In genomic region chr19:51799311-51799997, GRCh38 we compare ENCODE assay signal across 1 cellular context.
TF ChIP-seq lines count a peak whose summit lies in the region.

No MANE protein-coding gene starts in this region.

TF ChIP-seq in K562, 482 proteins besides CTCF, POLR2A, EP300 and RAD21 (continued from another document and continues in another):
- TF ChIP-seq CLOCK (CRISPR knock-in tag; IDR thresholded peaks at IDR 0.05; ENCODE audit: borderline replicate concordance), result peak; percentile 33
- peak; percentile 60; the same call in 1 of the 2 replicates for TF ChIP-seq ETV5 (CRISPR knock-in tag; IDR thresholded peaks at IDR 0.05; ENCODE audit: low read depth)
- TF ChIP-seq ARID3B (CRISPR knock-in tag; IDR thresholded peaks at IDR 0.05; ENCODE audit: borderline replicate concordance), result 0 out of 2 replicates have a peak, but pooled peaks have one; percentile 20
- peak; percentile 55; the same call in 1 of the 2 replicates for TF ChIP-seq NFRKB (IDR thresholded peaks at IDR 0.05; ENCODE audit: low read depth)
- peak in 1 of 2 experiments; percentile 58; a peak in 1 of 3 replicates for TF ChIP-seq CBX3 (IDR thresholded peaks at IDR 0.05; ENCODE audit: borderline replicate concordance in 1 of 2, low read length in 2 of 2)
- peak; percentile 73; the same call in 1 of the 2 replicates for TF ChIP-seq SMARCA4 (IDR thresholded peaks at IDR 0.05)
- TF ChIP-seq YY1 (IDR thresholded peaks at IDR 0.05; ENCODE audit: borderline replicate concordance in 1 of 3, control insufficient read depth in 1 of 3, extremely low read depth in 1 of 3, insufficient read depth in 3 of 3, insufficient read length in 1 of 3, insufficient replicate concordance in 2 of 3, low read depth in 1 of 3, low read length in 2 of 3), result peak in 2 of 3 experiments; percentile 30 to 85
- 0 out of 2 replicates have a peak, but pooled peaks have one; percentile 23 for TF ChIP-seq POLR2AphosphoS5 (IDR thresholded peaks at IDR 0.05; ENCODE audit: control insufficient read depth, insufficient read depth, low read depth, low read length)
- no peak for TF ChIP-seq MYC (IDR thresholded peaks at IDR 0.05; ENCODE audit: low read depth, low read length)
- 0 out of 2 replicates have a peak, but pooled peaks have one; percentile 20 for TF ChIP-seq MYC (CRISPR knock-in tag; IDR thresholded peaks at IDR 0.05; ENCODE audit: borderline replicate concordance, low read depth)
- no peak; the same call in 1 of the 2 replicates for TF ChIP-seq PHF8 (IDR thresholded peaks at IDR 0.05; ENCODE audit: borderline replicate concordance, low read length)
- peak; percentile 8; the same call in 1 of the 2 replicates for TF ChIP-seq RREB1 (CRISPR knock-in tag; IDR thresholded peaks at IDR 0.05)
- peak; percentile 64 for TF ChIP-seq CBFA2T3 (IDR thresholded peaks at IDR 0.05)
- no peak for TF ChIP-seq MTA1 (IDR thresholded peaks at IDR 0.05; ENCODE audit: borderline replicate concordance)
- 0 out of 2 replicates have a peak, but pooled peaks have one; percentile 67 for TF ChIP-seq ZNF57 (CRISPR knock-in tag; IDR thresholded peaks at IDR 0.05)
- peak; percentile 96 for TF ChIP-seq SMAD4 (CRISPR knock-in tag; conservative IDR thresholded peaks at IDR 0.05)
- TF ChIP-seq ZNF134 (CRISPR knock-in tag; conservative IDR thresholded peaks at IDR 0.05), result peak; percentile 20; the same call in 1 of the 2 replicates
- TF ChIP-seq HOXB6 (CRISPR knock-in tag; IDR thresholded peaks at IDR 0.05; ENCODE audit: borderline replicate concordance), result 0 out of 2 replicates have a peak, but pooled peaks have one; percentile 55
- TF ChIP-seq CTCFL (IDR thresholded peaks at IDR 0.05; ENCODE audit: borderline replicate concordance, insufficient read depth, low read depth, low read length, poor library complexity, severe bottlenecking), result no peak
- TF ChIP-seq HDAC1 (IDR thresholded peaks at IDR 0.05), result 0 out of 4 replicates have a peak, but pooled peaks of 1 of the 2 experiments have one; percentile 17
- peak; percentile 30; the same call in 1 of the 2 replicates for TF ChIP-seq TFAP4 (CRISPR knock-in tag; IDR thresholded peaks at IDR 0.05; ENCODE audit: borderline replicate concordance)
- peak; percentile 30; the same call in 1 of the 2 replicates for TF ChIP-seq LCOR (CRISPR knock-in tag; IDR thresholded peaks at IDR 0.05)
- TF ChIP-seq ZNF766 (CRISPR knock-in tag; conservative IDR thresholded peaks at IDR 0.05), result no peak; the same call in 1 of the 2 replicates
- no peak for TF ChIP-seq SAFB2 (IDR thresholded peaks at IDR 0.05; ENCODE audit: borderline replicate concordance, low read depth, low read length, severe bottlenecking)
- TF ChIP-seq ZBTB11 (CRISPR knock-in tag; IDR thresholded peaks at IDR 0.05), result 0 out of 6 replicates have a peak, but pooled peaks of 1 of the 3 experiments have one; percentile 14
- no peak; the same call in 1 of the 2 replicates for TF ChIP-seq RHOXF2B (CRISPR knock-in tag; conservative IDR thresholded peaks at IDR 0.05)
- no peak for TF ChIP-seq HMG20A (CRISPR knock-in tag; conservative IDR thresholded peaks at IDR 0.05)
- no peak for TF ChIP-seq MXI1 (IDR thresholded peaks at IDR 0.05; ENCODE audit: low read depth, low read length)
- TF ChIP-seq CEBPZ (IDR thresholded peaks at IDR 0.05; ENCODE audit: borderline replicate concordance, low read depth, low read length), result no peak
- TF ChIP-seq CREB3 (tag; conservative IDR thresholded peaks at IDR 0.05; ENCODE audit: low read depth), result no peak; the same call in 1 of the 2 replicates
- peak; percentile 60 for TF ChIP-seq FOS (IDR thresholded peaks at IDR 0.05; ENCODE audit: extremely low read depth, insufficient read length)
- peak; percentile 84 for TF ChIP-seq L3MBTL2 (IDR thresholded peaks at IDR 0.05)
- TF ChIP-seq ETV1 (tag; conservative IDR thresholded peaks at IDR 0.05; ENCODE audit: low read depth), result peak; percentile 37; the same call in 1 of the 2 replicates
- peak; percentile 69 for TF ChIP-seq BACH1 (tag; IDR thresholded peaks at IDR 0.05)
- TF ChIP-seq MCM3 (IDR thresholded peaks at IDR 0.05), result no peak
